Comparison of ENCODE assay signal across 11 cellular contexts in genomic region chr2:215313219-215313656, GRCh38. TPM values are rescaled to one million over a fixed set of nuclear protein-coding genes. Genes with fewer than 3 reads are reported as not detected.
A peak's percentile ranks its signal among the peaks of the same experiment; 100 is the strongest.
DNase-seq lines count a peak whose midpoint lies in the region; ATAC-seq, FAIRE-seq and TF ChIP-seq lines count a peak whose summit lies in the region.
"Had no signal": no experiment of that assay in that cellular context is flagged by ENCODE, and none has a peak within 500 bp of the region (broad histone marks: within the 10 kb centered on the region; RNA-seq: fewer than 3 reads in every experiment).

No MANE protein-coding gene starts in this region.

- H2AFZ ChIP-seq in SK-N-SH (ENCODE audit: low read depth) (peak overlapping the region; percentile 100; the same call in 1 of the 2 replicates), Loucy (ENCODE audit: low read length) (no peak overlapping the region), osteoblast (ENCODE audit: low read length) (no peak overlapping the region)

- no peaks in the 10 kb centered on the region for H3K27me3 ChIP-seq in SK-N-SH (ENCODE audit: insufficient read depth)
- H3K27me3 ChIP-seq in Loucy (ENCODE audit: insufficient read depth, low read length, poor library complexity, severe bottlenecking), result no peaks in the 10 kb centered on the region
- H3K27me3 ChIP-seq in osteoblast (ENCODE audit: insufficient read depth, low read length), result no peaks in the 10 kb centered on the region
- H3K27me3 ChIP-seq: brain microvascular endothelial cell had no signal

- no peaks in the 10 kb centered on the region for H3K9me3 Mint-ChIP-seq in central memory CD8-positive, alpha-beta T cell

- FAIRE-seq in kidney (lab: Jason Lieb, UNC), result no peak
- FAIRE-seq: A204.1 had no signal

- H3K79me2 ChIP-seq in SK-N-SH (ENCODE audit: insufficient read depth), result peaks cover 61% of the 10 kb centered on the region
- peaks cover 73% of the 10 kb centered on the region for H3K79me2 ChIP-seq in Loucy (ENCODE audit: insufficient read depth, low read length)
- H3K79me2 ChIP-seq in osteoblast (ENCODE audit: insufficient read depth, low read length), result peaks cover 46% of the 10 kb centered on the region

- TF ChIP-seq EP300 in SK-N-SH (IDR thresholded peaks at IDR 0.05; ENCODE audit: borderline replicate concordance in 1 of 2, low read depth in 1 of 2, low read length in 1 of 2), result no peak

- TF ChIP-seq RAD21 in SK-N-SH (IDR thresholded peaks at IDR 0.05; ENCODE audit: low read length), result no peak

- intact Hi-C loops in kidney (cut with DNase I), result no loop called here

- H3K4me3 Mint-ChIP-seq in central memory CD8-positive, alpha-beta T cell, result peak overlapping the region; percentile 85

- H3K4me3 ChIP-seq in SK-N-SH (ENCODE audit: low read depth in 2 of 2, low read length in 1 of 2) (peak overlapping the region in 1 of 2 experiments; percentile 65; a peak in 1 of 4 replicates), Loucy (ENCODE audit: low read length, poor library complexity, severe bottlenecking) (peak overlapping the region; percentile 99), osteoblast (ENCODE audit: insufficient read depth, low read length) (peak overlapping the region; percentile 96), kidney (ENCODE audit: low read length in 2 of 2) (peak overlapping the region in 1 of 2 donors; percentile 87)

- no peak overlapping the region for H3K9ac ChIP-seq in SK-N-SH
- H3K9ac ChIP-seq in Loucy (ENCODE audit: low read depth, low read length, poor library complexity, severe bottlenecking), result peak overlapping the region; percentile 97
- H3K9ac ChIP-seq in kidney (ENCODE audit: low read length in 2 of 2), result no peak overlapping the region

- peaks cover 11% of the 10 kb centered on the region for H3K36me3 Mint-ChIP-seq in central memory CD8-positive, alpha-beta T cell (ENCODE audit: insufficient read depth)

- no peak for DNase-seq in SK-N-SH
- DNase-seq in central memory CD8-positive, alpha-beta T cell (ENCODE audit: low spot score in 2 of 2), result no peak
- no peak for DNase-seq in osteoblast (ENCODE audit: insufficient read length, low spot score, missing footprints)
- no peak for DNase-seq in DMS 273 treated with DMSO at 0.1 percent for 48 hours (lab: John Stamatoyannopoulos, UW)
- no peak for DNase-seq in kidney
- DNase-seq: brain microvascular endothelial cell, hypothalamus had no signal

- H4K20me1 ChIP-seq in SK-N-SH (ENCODE audit: insufficient read depth) (no peaks in the 10 kb centered on the region), Loucy (ENCODE audit: insufficient read depth, low read length, poor library complexity, severe bottlenecking) (peaks cover 4% of the 10 kb centered on the region), osteoblast (ENCODE audit: insufficient read depth, low read length) (no peaks in the 10 kb centered on the region)

- TF ChIP-seq CTCF in SK-N-SH (IDR thresholded peaks at IDR 0.05), result no peak
- TF ChIP-seq CTCF in Loucy (conservative IDR thresholded peaks at IDR 0.05; ENCODE audit: low read length), result no peak
- no peak for TF ChIP-seq CTCF in osteoblast (IDR thresholded peaks at IDR 0.05; ENCODE audit: extremely low read depth, low read depth, low read length)
- no peak for TF ChIP-seq CTCF in kidney (IDR thresholded peaks at IDR 0.05; ENCODE audit: borderline replicate concordance, extremely low read depth, insufficient read depth)

- H3K9me3 ChIP-seq in SK-N-SH, result no peaks in the 10 kb centered on the region
- no peaks in the 10 kb centered on the region for H3K9me3 ChIP-seq in Loucy (ENCODE audit: insufficient read depth, low read depth, low read length)
- H3K9me3 ChIP-seq in osteoblast (ENCODE audit: low read depth, low read length), result no peaks in the 10 kb centered on the region
- no peaks in the 10 kb centered on the region for H3K9me3 ChIP-seq in kidney (ENCODE audit: control insufficient read depth in 1 of 2, low read length in 2 of 2)

- ATAC-seq in SK-N-SH treated with all-trans-retinoic acid at 6 μM for 48 hours, result no peak
- ATAC-seq in central memory CD8-positive, alpha-beta T cell (replicated peaks; ENCODE audit: extremely low read depth, poor library complexity, severe bottlenecking), result no peak
- ATAC-seq in GM18498 (IDR thresholded peaks at IDR 0.05; ENCODE audit: unreplicated experiment), result no peak

- POLR2A ChIA-PET in SK-N-SH (lab: Yijun Ruan, JAX), result no interaction called here

- peaks cover 27% of the 10 kb centered on the region for H3F3A ChIP-seq in SK-N-SH (replicated peaks; ENCODE audit: insufficient read depth)
- H3F3A ChIP-seq in Loucy (ENCODE audit: low read depth), result 0 out of 2 replicates have a peak, but pooled peaks cover 3% of the 10 kb centered on the region

- H3K27ac Mint-ChIP-seq in central memory CD8-positive, alpha-beta T cell (ENCODE audit: low read depth), result no peak overlapping the region

- H3K27ac ChIP-seq in SK-N-SH (ENCODE audit: low read depth in 2 of 2, low read length in 1 of 2) (peak overlapping the region in 1 of 2 experiments; percentile 85; a peak in 1 of 4 replicates), osteoblast (ENCODE audit: low read depth, low read length) (no peak overlapping the region), kidney (ENCODE audit: low read depth in 2 of 2, low read length in 2 of 2) (no peak overlapping the region)
- H3K27ac ChIP-seq: brain microvascular endothelial cell had no signal

- peak overlapping the region; percentile 93 for H3K4me2 ChIP-seq in SK-N-SH
- H3K4me2 ChIP-seq in Loucy (ENCODE audit: low read depth, low read length, poor library complexity, severe bottlenecking), result peak overlapping the region; percentile 85
- H3K4me2 ChIP-seq in osteoblast (ENCODE audit: insufficient read depth, low read length), result peak overlapping the region; percentile 92

- H3K36me3 ChIP-seq in SK-N-SH (replicated peaks in 1 of 2; ENCODE audit: control insufficient read depth in 1 of 2, insufficient read depth in 2 of 2, low read length in 1 of 2) (peaks cover 11 to 36% of the 10 kb centered on the region in 2 experiments), Loucy (ENCODE audit: insufficient read depth, low read length) (peaks cover 5% of the 10 kb centered on the region; the same call in 1 of the 2 replicates), osteoblast (ENCODE audit: insufficient read depth, low read length) (peaks cover 31% of the 10 kb centered on the region), kidney (ENCODE audit: control insufficient read depth in 1 of 2, insufficient read depth in 2 of 2, low read length in 2 of 2) (no peaks in the 10 kb centered on the region)

- no peaks in the 10 kb centered on the region for H3K27me3 Mint-ChIP-seq in central memory CD8-positive, alpha-beta T cell

- H3K4me1 ChIP-seq in SK-N-SH (ENCODE audit: control insufficient read depth in 1 of 2, insufficient read depth in 2 of 2, low read depth in 1 of 2, low read length in 1 of 2), result peaks cover 10 to 13% of the 10 kb centered on the region in 2 experiments; a peak in 3 of 4 replicates
- peaks cover 22% of the 10 kb centered on the region for H3K4me1 ChIP-seq in Loucy (ENCODE audit: insufficient read depth, low read length, poor library complexity, severe bottlenecking)
- peaks cover 11% of the 10 kb centered on the region for H3K4me1 ChIP-seq in osteoblast (ENCODE audit: insufficient read depth, low read length)
- H3K4me1 ChIP-seq in kidney (ENCODE audit: control insufficient read depth in 1 of 2, insufficient read depth in 1 of 2, low read depth in 1 of 2, low read length in 2 of 2), result peaks cover 5 to 6% of the 10 kb centered on the region in 2 donors

- CTCF ChIA-PET in SK-N-SH (lab: Yijun Ruan, JAX), result interaction anchor here (1.4 kb wide), 2 partner anchors 12 to 63 kb away, joined by 3 to 5 read pairs; no protein-coding TSS in a partner anchor

- H3K9me2 ChIP-seq in SK-N-SH (no peaks in the 10 kb centered on the region), Loucy (replicated peaks; ENCODE audit: low read depth, low read length) (no peaks in the 10 kb centered on the region)

- 71% methylated on average over 4 of the region's 4 CpGs for WGBS in SK-N-SH (ENCODE audit: low lambda C conversion rate)

- H3K4me1 Mint-ChIP-seq in central memory CD8-positive, alpha-beta T cell, result peaks cover 34% of the 10 kb centered on the region

TF ChIP-seq in SK-N-SH, 30 proteins besides CTCF, POLR2A, EP300 and RAD21:
- TF ChIP-seq MAX (IDR thresholded peaks at IDR 0.05; ENCODE audit: low read depth) (no peak), FOXM1 (IDR thresholded peaks at IDR 0.05; ENCODE audit: low read depth) (no peak), MEF2A (IDR thresholded peaks at IDR 0.05; ENCODE audit: borderline replicate concordance, low read depth) (no peak)

TF ChIP-seq in SK-N-SH treated with all-trans-retinoic acid at 6 μM for 48 hours, 23 proteins besides CTCF, POLR2A, EP300 and RAD21:
- TF ChIP-seq ISL1 (CRISPR knock-in tag; IDR thresholded peaks at IDR 0.05) (no peak), ZNF8 (CRISPR knock-in tag; IDR thresholded peaks at IDR 0.05) (no peak), RARB (CRISPR knock-in tag; IDR thresholded peaks at IDR 0.05) (no peak), ZNF70 (CRISPR knock-in tag; IDR thresholded peaks at IDR 0.05) (no peak), SNAI2 (CRISPR knock-in tag; IDR thresholded peaks at IDR 0.05) (no peak), ARNTL (CRISPR knock-in tag; IDR thresholded peaks at IDR 0.05; ENCODE audit: borderline replicate concordance, low read depth) (no peak), POU6F1 (CRISPR knock-in tag; IDR thresholded peaks at IDR 0.05; ENCODE audit: borderline replicate concordance, low read depth) (no peak), TCF4 (CRISPR knock-in tag; IDR thresholded peaks at IDR 0.05; ENCODE audit: borderline replicate concordance) (no peak), ZFP30 (CRISPR knock-in tag; IDR thresholded peaks at IDR 0.05) (no peak)

RNA-seq across cellular contexts. Expression of gene ATIC, which starts 1.4 kb away (rescaled TPM):
- polyA plus RNA-seq in SK-N-SH (2012; rRNA removed), result 108 and 128 TPM in 2 replicates
- 122 and 133 TPM in 2 replicates for polyA plus RNA-seq in SK-N-SH (2012; cell fraction: cytosol; rRNA removed)
- polyA plus RNA-seq in SK-N-SH (2012; cell fraction: nucleus; rRNA removed), result 126 and 149 TPM in 2 replicates
- total RNA-seq in osteoblast, result 17.7 and 21.5 TPM in 2 replicates
- total RNA-seq in kidney, result 75.9 TPM
- polyA plus RNA-seq in kidney (ENCODE audit: insufficient read depth, low read depth, low replicate concordance), result 101 TPM
